ENCODE assay signal across 8 cellular contexts in genomic region chr2:161307676-161308075, GRCh38. TPM values are rescaled to one million over a fixed set of nuclear protein-coding genes. Genes with fewer than 3 reads are reported as not detected.
A peak's percentile ranks its signal among the peaks of the same experiment; 100 is the strongest.
DNase-seq lines count a peak whose midpoint lies in the region; ATAC-seq and TF ChIP-seq lines count a peak whose summit lies in the region.

No MANE protein-coding gene starts in this region.

- H2AFZ ChIP-seq in KMS-11 (ENCODE audit: low read depth) = peak overlapping the region; percentile 79

- no peaks in the 10 kb centered on the region for H3K9me3 Mint-ChIP-seq in central memory CD8-positive, alpha-beta T cell
- H3K9me3 Mint-ChIP-seq in naive B cell = peaks cover 0 to 18% (median 6%) of the 10 kb centered on the region in 7 donors

- H3K36me3 Mint-ChIP-seq in central memory CD8-positive, alpha-beta T cell (ENCODE audit: insufficient read depth) = peaks cover 17% of the 10 kb centered on the region
- peaks cover 0 to 10% of the 10 kb centered on the region in 2 donors for H3K36me3 Mint-ChIP-seq in naive B cell

- H4K20me1 ChIP-seq in KMS-11 (ENCODE audit: insufficient read depth) = peaks cover 4% of the 10 kb centered on the region; the same call in 1 of the 2 replicates

- peak overlapping the region; percentile 94; the same call in 1 of the 2 replicates for H3K9ac ChIP-seq in KMS-11

- no peaks in the 10 kb centered on the region for H3K27me3 Mint-ChIP-seq in central memory CD8-positive, alpha-beta T cell
- peaks cover 0 to 6% (median 6%) of the 10 kb centered on the region in 3 donors for H3K27me3 Mint-ChIP-seq in naive B cell

- no peak for TF ChIP-seq CTCF in AG09309 (IDR thresholded peaks at IDR 0.05; ENCODE audit: control insufficient read depth, insufficient read depth, low read depth, low read length, missing control alignments)
- TF ChIP-seq CTCF in KMS-11 (conservative IDR thresholded peaks at IDR 0.05; ENCODE audit: low read depth, low read length) = no peak

- peak overlapping the region; percentile 42; the same call in 1 of the 2 replicates for H3K4me2 ChIP-seq in KMS-11

- DNase-seq in AG09309 (ENCODE audit: low read depth) = no peak
- no peak for DNase-seq in central memory CD8-positive, alpha-beta T cell (ENCODE audit: low spot score in 2 of 2)
- peak; percentile 0 for DNase-seq in naive B cell
- no peak for DNase-seq in NCI-H2029 (lab: John Stamatoyannopoulos, UW)
- DNase-seq in UCSD-AML1 (lab: John Stamatoyannopoulos, UW; ENCODE audit: unreplicated experiment) = no peak

- ATAC-seq in central memory CD8-positive, alpha-beta T cell (replicated peaks; ENCODE audit: extremely low read depth, poor library complexity, severe bottlenecking) = no peak
- no peak for ATAC-seq in naive B cell (ENCODE audit: low read depth in 2 of 2)
- ATAC-seq in HG02840 (IDR thresholded peaks at IDR 0.05; ENCODE audit: low FRiP score, unreplicated experiment) = no peak
- ATAC-seq in HG02642 (IDR thresholded peaks at IDR 0.05; ENCODE audit: poor library complexity, unreplicated experiment) = no peak

- peaks cover 49% of the 10 kb centered on the region for H3K79me2 ChIP-seq in KMS-11 (ENCODE audit: insufficient read depth, low read depth)

- H3K27me3 ChIP-seq in KMS-11 (ENCODE audit: insufficient read depth, low read depth) = no peaks in the 10 kb centered on the region

- H3K4me3 Mint-ChIP-seq in central memory CD8-positive, alpha-beta T cell = peak overlapping the region; percentile 90
- peak overlapping the region; percentile 96 to 100 (median 98) for H3K4me3 Mint-ChIP-seq in naive B cell

- H3K4me1 ChIP-seq in KMS-11 (ENCODE audit: low read depth, poor library complexity, severe bottlenecking) = peaks cover 14% of the 10 kb centered on the region

- peak overlapping the region; percentile 94 for H3K27ac Mint-ChIP-seq in central memory CD8-positive, alpha-beta T cell (ENCODE audit: low read depth)
- peak overlapping the region; percentile 96 to 99 (median 98) for H3K27ac Mint-ChIP-seq in naive B cell

- H3K4me1 Mint-ChIP-seq in central memory CD8-positive, alpha-beta T cell = peaks cover 42% of the 10 kb centered on the region
- peaks cover 15 to 36% (median 31%) of the 10 kb centered on the region in 3 donors for H3K4me1 Mint-ChIP-seq in naive B cell

- H3K4me3 ChIP-seq in AG09309 (ENCODE audit: control insufficient read depth, low read depth, low read length) (peak overlapping the region; percentile 91), KMS-11 (IDR thresholded peaks at IDR 0.05; ENCODE audit: insufficient read depth, low read depth, low read length) (no peak overlapping the region)

- peak overlapping the region; percentile 95 for H3K27ac ChIP-seq in KMS-11

- no peaks in the 10 kb centered on the region for H3K36me3 ChIP-seq in KMS-11 (ENCODE audit: insufficient read depth)

RNA-seq across cellular contexts. Expression of gene PSMD14, which starts 0.5 kb away (rescaled TPM):
- 10 to 100 TPM; 45.7 to 99.6 (median 49.9) TPM for polyA plus RNA-seq in naive B cell (ENCODE audit: low read depth in 6 of 6)
